Comparison of ENCODE assay signal across 9 cellular contexts in genomic region chr18:31648966-31649429, GRCh38. TPM values are rescaled to one million over a fixed set of nuclear protein-coding genes. Genes with fewer than 3 reads are reported as not detected.
DNase-seq lines count a peak whose midpoint lies in the region; ATAC-seq, FAIRE-seq and TF ChIP-seq lines count a peak whose summit lies in the region.
"Had no signal": no experiment of that assay in that cellular context is flagged by ENCODE, and none has a peak within 500 bp of the region (broad histone marks: within the 10 kb centered on the region; RNA-seq: fewer than 3 reads in every experiment).

No MANE protein-coding gene starts in this region.

- no peak overlapping the region for H3K14ac ChIP-seq in neuronal stem cell (ENCODE audit: low read length)

- H2AK5ac ChIP-seq in neuronal stem cell (ENCODE audit: low read depth, low read length) = no peak overlapping the region

- no peak for TF ChIP-seq RAD21 in HepG2 (CRISPR knock-in tag; IDR thresholded peaks at IDR 0.05)

- no peak overlapping the region for H2AFZ ChIP-seq in PC-9
- H2AFZ ChIP-seq in HepG2 (ENCODE audit: low read length) = no peak overlapping the region
- H2AFZ ChIP-seq in neuronal stem cell (ENCODE audit: low read length) = no peak overlapping the region

- H3K4me2 ChIP-seq in PC-9 (peak overlapping the region; percentile 22; the same call in 1 of the 2 replicates), HepG2 (ENCODE audit: low read depth, low read length) (no peak overlapping the region), neuronal stem cell (ENCODE audit: insufficient read depth, low read length, poor library complexity, severe bottlenecking) (no peak overlapping the region)

- no peak overlapping the region for H2BK5ac ChIP-seq in neuronal stem cell (ENCODE audit: low read length)

- WGBS in HepG2 (ENCODE audit: low lambda C conversion rate) = 12% methylated on average over 2 of the region's 2 CpGs
- WGBS in transverse colon (ENCODE audit: low coverage in 1 of 2), 2 donors = 59 to 83% methylated on average over 1 to 2 of the region's 2 CpGs
- no CpG with 5 or more reads among the region's 2 CpGs for WGBS in neuronal stem cell (ENCODE audit: extremely low coverage in 2 of 2, insufficient read length in 2 of 2, insufficient replicate concordance in 1 of 2), 2 donors

- intact Hi-C loops in PC-9 (cut with micrococcal nuclease; ENCODE audit: unreplicated experiment) (no loop called here), HepG2 (cut with micrococcal nuclease; ENCODE audit: unreplicated experiment) (no loop called here), transverse colon (cut with DNase I; ENCODE audit: low total_unique reads) (no loop called here)

- H3K79me2 ChIP-seq in PC-9 (ENCODE audit: low read depth) (no peaks in the 10 kb centered on the region), HepG2 (ENCODE audit: insufficient read depth, low read length) (no peaks in the 10 kb centered on the region)

- H3K4ac ChIP-seq in neuronal stem cell (ENCODE audit: low read length) = no peak overlapping the region

- no peak for FAIRE-seq in HepG2 (lab: Jason Lieb, UNC)

- peak; percentile 90 for ATAC-seq in GM18873 (IDR thresholded peaks at IDR 0.05; ENCODE audit: low FRiP score, unreplicated experiment)
- ATAC-seq in HG02763 (IDR thresholded peaks at IDR 0.05; ENCODE audit: unreplicated experiment) = peak; percentile 79
- ATAC-seq in HepG2 = peak; percentile 71

- no peaks in the 10 kb centered on the region for H3K9me2 ChIP-seq in PC-9 (ENCODE audit: insufficient read depth)

- no peak overlapping the region for H3K18ac ChIP-seq in neuronal stem cell (ENCODE audit: low read length)

- H3K4me1 ChIP-seq in PC-9 (replicated peaks; ENCODE audit: insufficient read depth) (peaks cover 22% of the 10 kb centered on the region), HepG2 (ENCODE audit: insufficient read depth, low read length) (peaks cover 35% of the 10 kb centered on the region), transverse colon (no peaks in the 10 kb centered on the region), neuronal stem cell (ENCODE audit: control insufficient read depth in 2 of 2, insufficient read depth in 1 of 2, low read depth in 1 of 2, low read length in 2 of 2) (peaks cover 2 to 5% of the 10 kb centered on the region in 2 donors)

- in situ Hi-C loops in HepG2 (cut with HindIII; ENCODE audit: extremely low pct_ligation_motif_present, low pct_unique_long_range_greater_than_20kb) = no loop called here
- in situ Hi-C loops in transverse colon (cut with MboI; ENCODE audit: low pct_ligation_motif_present in 1 of 4, low pct_unique_long_range_greater_than_20kb in 1 of 4, low sequenced_read_pairs in 3 of 4) = no loop called here

- H3K9ac ChIP-seq in HepG2 (ENCODE audit: insufficient read depth, low read depth, low read length) (no peak overlapping the region), neuronal stem cell (ENCODE audit: low read depth, low read length, poor library complexity) (no peak overlapping the region)

- H3K9me3 ChIP-seq in PC-9 (ENCODE audit: insufficient read depth, low read depth) = no peaks in the 10 kb centered on the region
- H3K9me3 ChIP-seq in HepG2 (ENCODE audit: low read length) = no peaks in the 10 kb centered on the region
- no peaks in the 10 kb centered on the region for H3K9me3 ChIP-seq in transverse colon
- no peaks in the 10 kb centered on the region for H3K9me3 ChIP-seq in neuronal stem cell (replicated peaks in 1 of 2; ENCODE audit: control insufficient read depth in 2 of 2, insufficient read depth in 1 of 2, low read depth in 1 of 2, low read length in 2 of 2)

- H3K27ac ChIP-seq in PC-9 (peak overlapping the region; percentile 31; the same call in 1 of the 2 replicates), HepG2 (ENCODE audit: extremely low read length, insufficient read depth, low read length) (no peak overlapping the region), transverse colon (no peak overlapping the region), neuronal stem cell (replicated peaks; ENCODE audit: low read length) (no peak overlapping the region)

- no peak overlapping the region for H4K91ac ChIP-seq in neuronal stem cell (ENCODE audit: low read depth, low read length, poor library complexity)

- no peaks in the 10 kb centered on the region for H3K79me1 ChIP-seq in neuronal stem cell (ENCODE audit: low read depth, low read length)

- TF ChIP-seq POLR2A in HepG2 (IDR thresholded peaks at IDR 0.05; ENCODE audit: insufficient read depth in 1 of 2, low read depth in 2 of 2, low read length in 2 of 2) (no peak), transverse colon (IDR thresholded peaks at IDR 0.05) (no peak)

- H2BK15ac ChIP-seq in neuronal stem cell (ENCODE audit: low read length) = no peak overlapping the region

- H3F3A ChIP-seq in PC-9 (ENCODE audit: insufficient read depth, low read depth) = peaks cover 12% of the 10 kb centered on the region

- TF ChIP-seq CTCF in PC-9 (conservative IDR thresholded peaks at IDR 0.05) (no peak), HepG2 (CRISPR knock-in tag; IDR thresholded peaks at IDR 0.05) (no peak), transverse colon (IDR thresholded peaks at IDR 0.05) (no peak)

- H2BK120ac ChIP-seq in neuronal stem cell (ENCODE audit: low read depth, low read length) = no peak overlapping the region

- H3K4me3 ChIP-seq in PC-9 = no peak overlapping the region
- H3K4me3 ChIP-seq in HepG2 (replicated peaks in 1 of 3; ENCODE audit: insufficient read depth in 1 of 3, low read depth in 2 of 3, low read length in 3 of 3) = no peak overlapping the region
- H3K4me3 ChIP-seq in transverse colon = no peak overlapping the region
- H3K4me3 ChIP-seq in neuronal stem cell (ENCODE audit: low read length in 2 of 2) = no peak overlapping the region

- peak; percentile 13 to 90 for DNase-seq in PC-9
- peak; percentile 13 for DNase-seq in HepG2 (ENCODE audit: low spot score)
- DNase-seq in stimulated activated CD4-positive, alpha-beta T cell treated with anti-CD3 and anti-CD28 coated beads, Interleukin-4, amount 100 ng/mL, for 24 hours = no peak
- no peak for DNase-seq in transverse colon
- no peak for DNase-seq in SKM-1 treated with dmso at 0.1 percent for 144 hours (lab: John Stamatoyannopoulos, UW; ENCODE audit: unreplicated experiment)
- DNase-seq in neuronal stem cell (ENCODE audit: low spot score) = no peak

- H3K27me3 ChIP-seq in PC-9 (ENCODE audit: insufficient read depth, low read depth) (no peaks in the 10 kb centered on the region), HepG2 (ENCODE audit: control insufficient read depth in 1 of 2, insufficient read depth in 2 of 2, low read length in 2 of 2) (no peaks in the 10 kb centered on the region), transverse colon (no peaks in the 10 kb centered on the region), neuronal stem cell (ENCODE audit: control insufficient read depth in 3 of 3, insufficient read depth in 3 of 3, low read depth in 1 of 3, low read length in 3 of 3) (peaks cover 0 to 2% (median 0%) of the 10 kb centered on the region in 3 experiments)

- H3K36me3 ChIP-seq in PC-9 (ENCODE audit: low read depth) (no peaks in the 10 kb centered on the region), HepG2 (replicated peaks in 1 of 2; ENCODE audit: control insufficient read depth in 1 of 2, insufficient read depth in 2 of 2, low read length in 2 of 2) (no peaks in the 10 kb centered on the region), transverse colon (no peaks in the 10 kb centered on the region), neuronal stem cell (replicated peaks in 1 of 2; ENCODE audit: control insufficient read depth in 2 of 2, insufficient read depth in 2 of 2, low read length in 2 of 2) (peaks cover 1 to 6% of the 10 kb centered on the region in 2 donors)

- H3K23ac ChIP-seq in neuronal stem cell (ENCODE audit: low read depth, low read length, poor library complexity) = no peak overlapping the region

- BruUV-seq in PC-9 (replicated peaks; lab: Mats Ljungman, UMichigan) (no TSS peak), HepG2 (replicated peaks; lab: Mats Ljungman, UMichigan) (no TSS peak)

- H2BK12ac ChIP-seq in neuronal stem cell (ENCODE audit: low read length) = no peak overlapping the region

- H4K20me1 ChIP-seq in PC-9 (ENCODE audit: insufficient read depth) = no peaks in the 10 kb centered on the region
- no peaks in the 10 kb centered on the region for H4K20me1 ChIP-seq in HepG2 (ENCODE audit: insufficient read depth, low read length)

- TF ChIP-seq EP300 in HepG2 (IDR thresholded peaks at IDR 0.05; ENCODE audit: low read depth in 2 of 2, low read length in 2 of 2) = no peak
- no peak for TF ChIP-seq EP300 in HepG2 (CRISPR knock-in tag; IDR thresholded peaks at IDR 0.05; ENCODE audit: borderline replicate concordance)
- TF ChIP-seq EP300 in transverse colon (IDR thresholded peaks at IDR 0.05; ENCODE audit: low read depth) = no peak

- H4K8ac ChIP-seq in neuronal stem cell (ENCODE audit: low read depth, low read length) = no peak overlapping the region

- POLR2A ChIA-PET in PC-9 (lab: Charles Lee; ENCODE audit: unreplicated experiment) (interaction anchor here (0.9 kb wide), 1 partner anchor 534 kb away, joined by 4 read pairs; no protein-coding TSS in a partner anchor), HepG2 (lab: Yijun Ruan, JAX) (no interaction called here)

- CTCF ChIA-PET in PC-9 (lab: Charles Lee) = no interaction called here
- CTCF ChIA-PET in HepG2 (lab: Yijun Ruan, JAX; ENCODE audit: low intra/inter-chr PET ratio, low total read pairs) = no interaction called here

RNA-seq across cellular contexts. Expression of gene B4GALT6, which starts 35.4 kb away (rescaled TPM):
- total RNA-seq in PC-9 (2021) (3.0 and 5.3 TPM in 2 replicates), HepG2 (2016; rRNA removed; fragmentation: Illumina TruSeq; extraction: Trizol) (3.3 and 3.8 TPM in 2 replicates), transverse colon (1 to 10 TPM in 2 of 4 donors, under 1 TPM in 2; 0.40 to 3.0 (median 1.6) TPM)
- 10.3 and 13.5 TPM in 2 replicates for total RNA-seq in HepG2 (2016; cell fraction: cytosol; rRNA removed; fragmentation: Illumina TruSeq; extraction: Trizol; ENCODE audit: low read depth)
- total RNA-seq in HepG2 (2016; cell fraction: insoluble cytoplasmic fraction; rRNA removed; fragmentation: Illumina TruSeq; extraction: Trizol) = 3.9 and 4.3 TPM in 2 replicates
- total RNA-seq in HepG2 (2016; cell fraction: membrane; rRNA removed; fragmentation: Illumina TruSeq; extraction: Trizol) = 6.0 and 6.3 TPM in 2 replicates
- total RNA-seq in HepG2 (2016; cell fraction: nucleus; rRNA removed; fragmentation: Illumina TruSeq; extraction: Trizol) = 5.8 and 6.8 TPM in 2 replicates
- 1.7 and 1.9 TPM in 2 replicates for polyA plus RNA-seq in HepG2 (2011; rRNA removed)
- polyA plus RNA-seq in HepG2 (2011; cell fraction: cytosol; rRNA removed) = 0.46 and 1.1 TPM in 2 replicates
- polyA plus RNA-seq in HepG2 (2011; cell fraction: nucleus; rRNA removed) = 0.99 and 1.1 TPM in 2 replicates
- polyA plus RNA-seq in HepG2 (2012) = 2.0 and 3.5 TPM in 2 replicates
- polyA plus RNA-seq in HepG2 (2016; cell fraction: cytosol; fragmentation: Illumina TruSeq; extraction: Trizol; ENCODE audit: low read depth) = 0.20 and 0.28 TPM in 2 replicates
- polyA plus RNA-seq in HepG2 (2016; cell fraction: insoluble cytoplasmic fraction; fragmentation: Illumina TruSeq; extraction: Trizol; ENCODE audit: low read depth) = 6.0 and 6.7 TPM in 2 replicates
- 2.4 and 2.6 TPM in 2 replicates for polyA plus RNA-seq in HepG2 (2016; cell fraction: membrane; fragmentation: Illumina TruSeq; extraction: Trizol; ENCODE audit: low read depth)
- 7.6 and 8.3 TPM in 2 replicates for polyA plus RNA-seq in HepG2 (2016; cell fraction: nucleus; fragmentation: Illumina TruSeq; extraction: Trizol; ENCODE audit: insufficient read depth, low read depth)
- polyA minus RNA-seq in HepG2 (2011; rRNA and poly(A)+ RNA removed; ENCODE audit: low replicate concordance) = 0.70 and 1.8 TPM in 2 replicates
- 1.6 and 3.3 TPM in 2 replicates for polyA minus RNA-seq in HepG2 (2011; cell fraction: cytosol; rRNA and poly(A)+ RNA removed)
- 2.8 and 4.8 TPM in 2 replicates for polyA minus RNA-seq in HepG2 (2011; cell fraction: nucleus; rRNA and poly(A)+ RNA removed)
- polyA plus RNA-seq in neuronal stem cell (2013, experiment 1 of 2) = 16.2 TPM
- 15.9 TPM for polyA plus RNA-seq in neuronal stem cell (2013, experiment 2 of 2)

RNA-seq across cellular contexts. Expression of gene TTR, which starts 57.3 kb away (rescaled TPM):
- total RNA-seq in PC-9 (2021) (not detected in 2 replicates), HepG2 (2016; rRNA removed; fragmentation: Illumina TruSeq; extraction: Trizol) (42.2 and 91.3 TPM in 2 replicates), transverse colon (under 1 TPM in 1 of 4 donors, not detected in 3; 0.41 TPM)
- total RNA-seq in HepG2 (2016; cell fraction: cytosol; rRNA removed; fragmentation: Illumina TruSeq; extraction: Trizol; ENCODE audit: low read depth) = 32.4 and 39.4 TPM in 2 replicates
- 43.7 and 93.2 TPM in 2 replicates for total RNA-seq in HepG2 (2016; cell fraction: insoluble cytoplasmic fraction; rRNA removed; fragmentation: Illumina TruSeq; extraction: Trizol)
- total RNA-seq in HepG2 (2016; cell fraction: membrane; rRNA removed; fragmentation: Illumina TruSeq; extraction: Trizol) = 21.6 and 22.8 TPM in 2 replicates
- 86.3 and 86.4 TPM in 2 replicates for total RNA-seq in HepG2 (2016; cell fraction: nucleus; rRNA removed; fragmentation: Illumina TruSeq; extraction: Trizol)
- polyA plus RNA-seq in HepG2 (2011; rRNA removed) = 496 and 510 TPM in 2 replicates
- polyA plus RNA-seq in HepG2 (2011; cell fraction: cytosol; rRNA removed) = 553 and 814 TPM in 2 replicates
- polyA plus RNA-seq in HepG2 (2011; cell fraction: nucleus; rRNA removed) = 104 and 171 TPM in 2 replicates
- 275 and 517 TPM in 2 replicates for polyA plus RNA-seq in HepG2 (2012)
- polyA plus RNA-seq in HepG2 (2016; cell fraction: cytosol; fragmentation: Illumina TruSeq; extraction: Trizol; ENCODE audit: low read depth) = 43.9 and 49.7 TPM in 2 replicates
- polyA plus RNA-seq in HepG2 (2016; cell fraction: insoluble cytoplasmic fraction; fragmentation: Illumina TruSeq; extraction: Trizol; ENCODE audit: low read depth) = 60.6 and 70.2 TPM in 2 replicates
- polyA plus RNA-seq in HepG2 (2016; cell fraction: membrane; fragmentation: Illumina TruSeq; extraction: Trizol; ENCODE audit: low read depth) = 22.7 and 27.7 TPM in 2 replicates
- 195 and 215 TPM in 2 replicates for polyA plus RNA-seq in HepG2 (2016; cell fraction: nucleus; fragmentation: Illumina TruSeq; extraction: Trizol; ENCODE audit: insufficient read depth, low read depth)
- polyA minus RNA-seq in HepG2 (2011; rRNA and poly(A)+ RNA removed; ENCODE audit: low replicate concordance) = 563 TPM in 1 of 2 replicates, not detected in the other
- 185 and 329 TPM in 2 replicates for polyA minus RNA-seq in HepG2 (2011; cell fraction: cytosol; rRNA and poly(A)+ RNA removed)
- polyA minus RNA-seq in HepG2 (2011; cell fraction: nucleus; rRNA and poly(A)+ RNA removed) = 160 and 198 TPM in 2 replicates
- polyA plus RNA-seq in neuronal stem cell (2013, experiment 1 of 2) = not detected
- not detected for polyA plus RNA-seq in neuronal stem cell (2013, experiment 2 of 2)
- total RNA-seq: subcutaneous adipose tissue had no signal

Comparison
In these comparisons a context has a peak if more than half of its experiments do, and no peak if none do; other contexts are left out.
1. DNase-seq: peak in PC-9 (2 of 2) and HepG2 (single experiment); none in stimulated activated CD4-positive, alpha-beta T cell treated with anti-CD3 and anti-CD28 coated beads, Interleukin-4, amount 100 ng/mL, for 24 hours (single experiment), transverse colon (single experiment), SKM-1 treated with dmso at 0.1 percent for 144 hours (single experiment) and neuronal stem cell (single experiment).
2. RNA of gene TTR, which starts 57.3 kb away (total RNA-seq): 21.6 to 93.2 TPM in HepG2; not detected in PC-9 and 0.41 TPM in transverse colon; every median in the first group is over 10 times any median in the second.
3. Peak in every context shown above with its lines, with median percentiles within 50 percentile points of each other: ATAC-seq.